ENCODE assay signal across 8 cellular contexts in genomic region chr5:115377468-115378217, GRCh38.
A peak's percentile ranks its signal among the peaks of the same experiment; 100 is the strongest.
DNase-seq lines count a peak whose midpoint lies in the region; ATAC-seq, FAIRE-seq and TF ChIP-seq lines count a peak whose summit lies in the region.

No MANE protein-coding gene starts in this region.

- DNase-seq in AG09309 (ENCODE audit: low read depth): peak; percentile 96
- peak; percentile 91 for DNase-seq in bronchial epithelial cell (ENCODE audit: low read depth)
- DNase-seq in myocyte (ENCODE audit: low read depth): peak; percentile 70
- no peak for DNase-seq in SHP77 treated with DMSO at 0.1 percent for 48 hours (lab: John Stamatoyannopoulos, UW)
- no peak for DNase-seq in islet precursor cell
- DNase-seq in NCI-H2227 (lab: John Stamatoyannopoulos, UW; ENCODE audit: unreplicated experiment): no peak

- ATAC-seq in GM19025 (IDR thresholded peaks at IDR 0.05; ENCODE audit: low read depth, unreplicated experiment) (peak; percentile 53), HG03378 (IDR thresholded peaks at IDR 0.05; ENCODE audit: unreplicated experiment) (peak; percentile 76)

- H3K36me3 ChIP-seq in bronchial epithelial cell (ENCODE audit: control insufficient read depth, insufficient read depth, low read length): no peaks in the 10 kb centered on the region

- peak; percentile 60 for TF ChIP-seq CTCF in AG09309 (IDR thresholded peaks at IDR 0.05; ENCODE audit: control insufficient read depth, insufficient read depth, low read depth, low read length, missing control alignments)
- TF ChIP-seq CTCF in bronchial epithelial cell (IDR thresholded peaks at IDR 0.05; ENCODE audit: insufficient read depth, low read length, severe bottlenecking): no peak

- no peaks in the 10 kb centered on the region for H3K27me3 ChIP-seq in bronchial epithelial cell (ENCODE audit: control insufficient read depth, insufficient read depth, low read length)

- no peak for FAIRE-seq in bronchial epithelial cell (lab: Jason Lieb, UNC)

- H3K4me3 ChIP-seq in AG09309 (ENCODE audit: control insufficient read depth, low read depth, low read length) (no peak overlapping the region; the same call in 1 of the 2 replicates), bronchial epithelial cell (ENCODE audit: low read depth, low read length) (no peak overlapping the region)

Comparison
In these comparisons a context has a peak if more than half of its experiments do, and no peak if none do; other contexts are left out.
1. DNase-seq: peak in AG09309 (single experiment), bronchial epithelial cell (single experiment) and myocyte (single experiment); none in SHP77 treated with DMSO at 0.1 percent for 48 hours (single experiment), islet precursor cell (single experiment) and NCI-H2227 (single experiment).